Comparison of ENCODE assay signal across 13 cellular contexts in genomic region chr20:48794360-48794759, GRCh38. TPM values are rescaled to one million over a fixed set of nuclear protein-coding genes. Genes with fewer than 3 reads are reported as not detected.
DNase-seq lines count a peak whose midpoint lies in the region; ATAC-seq, FAIRE-seq and TF ChIP-seq lines count a peak whose summit lies in the region.
"Had no signal": no experiment of that assay in that cellular context is flagged by ENCODE, and none has a peak within 500 bp of the region (broad histone marks: within the 10 kb centered on the region; RNA-seq: fewer than 3 reads in every experiment).

No MANE protein-coding gene starts in this region.

- no peak for DNase-seq in HepG2 (ENCODE audit: low spot score)
- no peak for DNase-seq in right lobe of liver
- peak in 51 of 58 donors; percentile 22 to 83 (median 56) for DNase-seq in anterior cingulate cortex (lab: John Stamatoyannopoulos, UW)
- DNase-seq in mesenchymal stem cell, result no peak
- DNase-seq in ACHN, result no peak
- DNase-seq: activated T-cell treated with anti-CD3 and anti-CD28 coated beads, Interleukin-2, amount 50 U/mL, for 1 hour; Calu3; gastrocnemius medialis; stimulated activated naive CD4-positive, alpha-beta T cell had no signal

- no peak overlapping the region for H3K23ac ChIP-seq in mesenchymal stem cell (ENCODE audit: low read length in 2 of 2)

- no peak for TF ChIP-seq RAD21 in HepG2 (CRISPR knock-in tag; IDR thresholded peaks at IDR 0.05)

- in situ Hi-C loops in HepG2 (cut with HindIII; ENCODE audit: extremely low pct_ligation_motif_present, low pct_unique_long_range_greater_than_20kb) (no loop called here), ACHN (cut with HindIII; ENCODE audit: low pct_ligation_motif_present, low pct_unique_long_range_greater_than_20kb, low sequenced_read_pairs) (no loop called here)

- no peak overlapping the region for H4K91ac ChIP-seq in mesenchymal stem cell (ENCODE audit: low read length)

- H2BK15ac ChIP-seq in mesenchymal stem cell (ENCODE audit: low read depth, poor library complexity, severe bottlenecking), result peak overlapping the region; percentile 38

- H3K79me1 ChIP-seq in mesenchymal stem cell (replicated peaks; ENCODE audit: low read length, poor library complexity, severe bottlenecking), result peaks cover 22% of the 10 kb centered on the region

- TF ChIP-seq POLR2A in HepG2 (IDR thresholded peaks at IDR 0.05; ENCODE audit: insufficient read depth in 1 of 2, low read depth in 2 of 2, low read length in 2 of 2) (no peak), right lobe of liver (IDR thresholded peaks at IDR 0.05) (no peak)

- H2BK12ac ChIP-seq in mesenchymal stem cell (ENCODE audit: low read length in 2 of 2), result no peak overlapping the region

- ATAC-seq in HepG2 (peak; percentile 27; the same call in 2 of the 3 replicates), right lobe of liver (no peak), GM21723 (IDR thresholded peaks at IDR 0.05; ENCODE audit: unreplicated experiment) (no peak), HG02759 (IDR thresholded peaks at IDR 0.05; ENCODE audit: unreplicated experiment) (no peak), GM18867 (IDR thresholded peaks at IDR 0.05; ENCODE audit: unreplicated experiment) (no peak)
- ATAC-seq: gastrocnemius medialis had no signal

- H3K9me3 ChIP-seq in HepG2 (ENCODE audit: low read length) (no peaks in the 10 kb centered on the region), right lobe of liver (no peaks in the 10 kb centered on the region), mesenchymal stem cell (ENCODE audit: control insufficient read depth, low read length) (no peaks in the 10 kb centered on the region)
- H3K9me3 ChIP-seq: gastrocnemius medialis had no signal

- CTCF ChIA-PET in HepG2 (lab: Yijun Ruan, JAX; ENCODE audit: low intra/inter-chr PET ratio, low total read pairs), result no interaction called here

- TF ChIP-seq CTCF in HepG2 (CRISPR knock-in tag; IDR thresholded peaks at IDR 0.05) (no peak), right lobe of liver (IDR thresholded peaks at IDR 0.05) (no peak)

- H2AFZ ChIP-seq in HepG2 (ENCODE audit: low read length), result no peak overlapping the region
- H2AFZ ChIP-seq in mesenchymal stem cell (ENCODE audit: low read depth, low read length), result no peak overlapping the region

- H3K36me3 ChIP-seq in HepG2 (replicated peaks in 1 of 2; ENCODE audit: control insufficient read depth in 1 of 2, insufficient read depth in 2 of 2, low read length in 2 of 2), result no peaks in the 10 kb centered on the region
- no peaks in the 10 kb centered on the region for H3K36me3 ChIP-seq in right lobe of liver
- no peaks in the 10 kb centered on the region for H3K36me3 ChIP-seq in mesenchymal stem cell (ENCODE audit: control insufficient read depth in 1 of 2, insufficient read depth in 2 of 2, low read depth in 1 of 2, low read length in 2 of 2)
- H3K36me3 ChIP-seq: gastrocnemius medialis had no signal

- H2AK5ac ChIP-seq in mesenchymal stem cell (ENCODE audit: low read length, severe bottlenecking), result peak overlapping the region; percentile 5

- H3K9ac ChIP-seq in HepG2 (ENCODE audit: insufficient read depth, low read depth, low read length) (no peak overlapping the region), mesenchymal stem cell (ENCODE audit: low read length) (no peak overlapping the region)

- peaks cover 6 to 38% of the 10 kb centered on the region in 2 experiments; a peak in 3 of 5 replicates for H3K27me3 ChIP-seq in HepG2 (ENCODE audit: control insufficient read depth in 1 of 2, insufficient read depth in 2 of 2, low read length in 2 of 2)
- no peaks in the 10 kb centered on the region for H3K27me3 ChIP-seq in right lobe of liver
- peaks cover 0 to 46% of the 10 kb centered on the region in 2 experiments for H3K27me3 ChIP-seq in mesenchymal stem cell (ENCODE audit: control insufficient read depth in 1 of 2, insufficient read depth in 1 of 2, low read length in 2 of 2)
- H3K27me3 ChIP-seq: gastrocnemius medialis had no signal

- no peak overlapping the region for H3K27ac ChIP-seq in HepG2 (ENCODE audit: extremely low read length, insufficient read depth, low read length)
- H3K27ac ChIP-seq in right lobe of liver, result no peak overlapping the region
- no peak overlapping the region for H3K27ac ChIP-seq in mesenchymal stem cell (ENCODE audit: low read length, poor library complexity, severe bottlenecking)
- H3K27ac ChIP-seq: gastrocnemius medialis had no signal

- no peak for FAIRE-seq in HepG2 (lab: Jason Lieb, UNC)
- FAIRE-seq: colon had no signal

- TF ChIP-seq EP300 in HepG2 (IDR thresholded peaks at IDR 0.05; ENCODE audit: low read depth in 2 of 2, low read length in 2 of 2) (no peak), HepG2 (CRISPR knock-in tag; IDR thresholded peaks at IDR 0.05; ENCODE audit: borderline replicate concordance) (no peak)

- 0% methylated on average over 5 of the region's 5 CpGs for WGBS in HepG2 (ENCODE audit: low lambda C conversion rate)
- WGBS in right lobe of liver (ENCODE audit: insufficient coverage, low coverage, low lambda C conversion rate, missing lambda C conversion rate), result 33% methylated on average over 2 of the region's 5 CpGs
- 55% methylated on average over 5 of the region's 5 CpGs for WGBS in mesenchymal stem cell

- H3K4me2 ChIP-seq in HepG2 (ENCODE audit: low read depth, low read length) (no peak overlapping the region), mesenchymal stem cell (ENCODE audit: low read length, poor library complexity, severe bottlenecking) (no peak overlapping the region)

- H3K4me1 ChIP-seq in HepG2 (ENCODE audit: insufficient read depth, low read length) (no peaks in the 10 kb centered on the region), right lobe of liver (peaks cover 0 to 20% (median 9%) of the 10 kb centered on the region in 4 donors), mesenchymal stem cell (ENCODE audit: control insufficient read depth, insufficient read depth, low read depth, low read length) (peaks cover 30% of the 10 kb centered on the region)

- H3K4ac ChIP-seq in mesenchymal stem cell (ENCODE audit: low read depth in 1 of 2, low read length in 2 of 2), result no peak overlapping the region

- POLR2A ChIA-PET in HepG2 (lab: Yijun Ruan, JAX), result no interaction called here

- no peak overlapping the region for H4K8ac ChIP-seq in mesenchymal stem cell (ENCODE audit: low read length)

- H3K4me3 ChIP-seq in HepG2 (replicated peaks in 1 of 3; ENCODE audit: insufficient read depth in 1 of 3, low read depth in 2 of 3, low read length in 3 of 3), result no peak overlapping the region
- no peak overlapping the region for H3K4me3 ChIP-seq in right lobe of liver
- H3K4me3 ChIP-seq in mesenchymal stem cell (ENCODE audit: insufficient read depth in 1 of 2, low read depth in 1 of 2, low read length in 2 of 2), result no peak overlapping the region
- H3K4me3 ChIP-seq: gastrocnemius medialis had no signal

- no peak overlapping the region for H3K18ac ChIP-seq in mesenchymal stem cell (ENCODE audit: low read depth in 1 of 2, low read length in 2 of 2)

- BruUV-seq in HepG2 (replicated peaks; lab: Mats Ljungman, UMichigan), result no TSS peak

- no peaks in the 10 kb centered on the region for H3K79me2 ChIP-seq in HepG2 (ENCODE audit: insufficient read depth, low read length)

- H3K14ac ChIP-seq in mesenchymal stem cell (ENCODE audit: low read length in 2 of 2), result no peak overlapping the region

- H2BK5ac ChIP-seq in mesenchymal stem cell (ENCODE audit: low read depth, low read length, poor library complexity, severe bottlenecking), result no peak overlapping the region

- intact Hi-C loops in HepG2 (cut with micrococcal nuclease; ENCODE audit: unreplicated experiment) (no loop called here), right lobe of liver (cut with DNase I) (no loop called here)

- no peak overlapping the region for H2BK120ac ChIP-seq in mesenchymal stem cell (ENCODE audit: low read depth, low read length)

- H4K20me1 ChIP-seq in HepG2 (ENCODE audit: insufficient read depth, low read length), result no peaks in the 10 kb centered on the region

TF ChIP-seq in HepG2, 621 proteins besides CTCF, POLR2A, EP300 and RAD21 (continues in another document):
- TF ChIP-seq NCOA5 (CRISPR knock-in tag; IDR thresholded peaks at IDR 0.05) (no peak), PCBP1 (IDR thresholded peaks at IDR 0.05; ENCODE audit: borderline replicate concordance, low read depth, low read length) (no peak), ZKSCAN5 (CRISPR knock-in tag; IDR thresholded peaks at IDR 0.05) (no peak)

RNA-seq across cellular contexts. Expression of gene PREX1, which starts 33.4 kb away (rescaled TPM):
- total RNA-seq in HepG2 (2016; rRNA removed; fragmentation: Illumina TruSeq; extraction: Trizol) (0.02 and 0.06 TPM in 2 replicates), right lobe of liver (10 to 100 TPM in 2 of 6 experiments, 1 to 10 TPM in 4; 4.4 to 11.1 (median 8.7) TPM)
- total RNA-seq in HepG2 (2016; cell fraction: cytosol; rRNA removed; fragmentation: Illumina TruSeq; extraction: Trizol; ENCODE audit: low read depth), result under 0.01 TPM in 1 of 2 replicates, not detected in the other
- 0.02 TPM in 1 of 2 replicates, not detected in the other for total RNA-seq in HepG2 (2016; cell fraction: insoluble cytoplasmic fraction; rRNA removed; fragmentation: Illumina TruSeq; extraction: Trizol)
- total RNA-seq in HepG2 (2016; cell fraction: membrane; rRNA removed; fragmentation: Illumina TruSeq; extraction: Trizol), result 0.03 and 0.56 TPM in 2 replicates
- not detected in 2 replicates for total RNA-seq in HepG2 (2016; cell fraction: nucleus; rRNA removed; fragmentation: Illumina TruSeq; extraction: Trizol)
- polyA plus RNA-seq in HepG2 (2011; rRNA removed), result 0.04 and 0.05 TPM in 2 replicates
- polyA plus RNA-seq in HepG2 (2011; cell fraction: cytosol; rRNA removed), result 0.03 and 0.07 TPM in 2 replicates
- 0.17 and 0.19 TPM in 2 replicates for polyA plus RNA-seq in HepG2 (2011; cell fraction: nucleus; rRNA removed)
- polyA plus RNA-seq in HepG2 (2012), result 0.03 and 0.05 TPM in 2 replicates
- 0.02 TPM in 1 of 2 replicates, not detected in the other for polyA plus RNA-seq in HepG2 (2016; cell fraction: cytosol; fragmentation: Illumina TruSeq; extraction: Trizol; ENCODE audit: low read depth)
- polyA plus RNA-seq in HepG2 (2016; cell fraction: insoluble cytoplasmic fraction; fragmentation: Illumina TruSeq; extraction: Trizol; ENCODE audit: low read depth), result not detected in 2 replicates
- not detected in 2 replicates for polyA plus RNA-seq in HepG2 (2016; cell fraction: membrane; fragmentation: Illumina TruSeq; extraction: Trizol; ENCODE audit: low read depth)
- polyA plus RNA-seq in HepG2 (2016; cell fraction: nucleus; fragmentation: Illumina TruSeq; extraction: Trizol; ENCODE audit: insufficient read depth, low read depth), result not detected in 2 replicates
- 0.08 and 15.2 TPM in 2 replicates for polyA minus RNA-seq in HepG2 (2011; rRNA and poly(A)+ RNA removed; ENCODE audit: low replicate concordance)
- polyA minus RNA-seq in HepG2 (2011; cell fraction: cytosol; rRNA and poly(A)+ RNA removed), result 0.20 and 0.44 TPM in 2 replicates
- polyA minus RNA-seq in HepG2 (2011; cell fraction: nucleus; rRNA and poly(A)+ RNA removed), result 0.12 and 0.13 TPM in 2 replicates
- polyA plus RNA-seq in mesenchymal stem cell (2013, experiment 1 of 2), result 0.77 TPM
- 0.84 TPM for polyA plus RNA-seq in mesenchymal stem cell (2013, experiment 2 of 2)

Comparison
In these comparisons a context has a peak if more than half of its experiments do, and no peak if none do; other contexts are left out.
1. DNase-seq: peak in anterior cingulate cortex (51 of 58); none in HepG2 (single experiment), right lobe of liver (0 of 3), mesenchymal stem cell (single experiment) and ACHN (single experiment).